ENCODE assay signal across 14 cellular contexts in genomic region chr11:12552677-12553076, GRCh38.
A peak's percentile ranks its signal among the peaks of the same experiment; 100 is the strongest.
DNase-seq lines count a peak whose midpoint lies in the region; ATAC-seq and TF ChIP-seq lines count a peak whose summit lies in the region.
"Had no signal": no experiment of that assay in that cellular context is flagged by ENCODE, and none has a peak within 500 bp of the region (broad histone marks: within the 10 kb centered on the region; RNA-seq: fewer than 3 reads in every experiment).

No MANE protein-coding gene starts in this region.

- H3K4me2 ChIP-seq in neural cell (ENCODE audit: low read length), result no peak overlapping the region

- H3K9ac ChIP-seq in neural cell (ENCODE audit: low read length), result no peak overlapping the region

- H4K20me1 ChIP-seq in neural cell (ENCODE audit: insufficient read depth), result no peaks in the 10 kb centered on the region

- H3K9me3 ChIP-seq in left ventricle myocardium inferior (replicated peaks) (peaks cover 6% of the 10 kb centered on the region), neural cell (ENCODE audit: low read length) (no peaks in the 10 kb centered on the region), uterus (no peaks in the 10 kb centered on the region)
- H3K9me3 ChIP-seq: esophagus squamous epithelium had no signal

- intact Hi-C loops in Right ventricle myocardium inferior (cut with DNase I) (no loop called here), left ventricle myocardium inferior (cut with micrococcal nuclease) (no loop called here), uterus (cut with DNase I; ENCODE audit: low total_unique reads) (no loop called here)

- H3K36me3 ChIP-seq in left ventricle myocardium inferior (no peaks in the 10 kb centered on the region), neural cell (ENCODE audit: insufficient read depth, low read length) (no peaks in the 10 kb centered on the region), uterus (no peaks in the 10 kb centered on the region)
- H3K36me3 ChIP-seq: esophagus squamous epithelium had no signal

- DNase-seq in Right ventricle myocardium inferior (ENCODE audit: missing footprints) (no peak), left ventricle myocardium inferior (no peak), fibroblast of pulmonary artery (ENCODE audit: low read depth) (peak; percentile 85), uterus (peak; percentile 60 to 66), NCI-H526 (lab: John Stamatoyannopoulos, UW) (no peak)
- DNase-seq in central memory CD4-positive, alpha-beta T cell, result no peak
- DNase-seq: esophagus squamous epithelium; KBM-7; stimulated activated naive CD8-positive, alpha-beta T cell treated with anti-CD3 and anti-CD28 coated beads, Interleukin-15, Interleukin-2, amounts not matched to agents 100 U/mL and 50 U/mL, for 24 hours had no signal

- H3K27ac ChIP-seq in left ventricle myocardium inferior (replicated peaks) (no peak overlapping the region), neural cell (ENCODE audit: low read length) (no peak overlapping the region), uterus (no peak overlapping the region)
- H3K27ac ChIP-seq: 22Rv1 had no signal

- H2AFZ ChIP-seq in neural cell (ENCODE audit: low read depth, low read length), result no peak overlapping the region

- no peaks in the 10 kb centered on the region for H3F3A ChIP-seq in neural cell (ENCODE audit: insufficient read depth, low read length, poor library complexity, severe bottlenecking)

- H3K79me2 ChIP-seq in neural cell (replicated peaks; ENCODE audit: insufficient read depth, low read length), result no peaks in the 10 kb centered on the region

- H3K27me3 ChIP-seq in left ventricle myocardium inferior (ENCODE audit: low read depth), result no peaks in the 10 kb centered on the region
- no peaks in the 10 kb centered on the region for H3K27me3 ChIP-seq in neural cell (ENCODE audit: insufficient read depth, low read depth, low read length)
- H3K27me3 ChIP-seq in uterus, result no peaks in the 10 kb centered on the region
- H3K27me3 ChIP-seq: esophagus squamous epithelium had no signal

- TF ChIP-seq CTCF in left ventricle myocardium inferior (IDR thresholded peaks at IDR 0.05; ENCODE audit: borderline replicate concordance), result no peak
- TF ChIP-seq CTCF in fibroblast of pulmonary artery (IDR thresholded peaks at IDR 0.05; ENCODE audit: low read length, missing control alignments), result no peak
- TF ChIP-seq CTCF in neural cell (IDR thresholded peaks at IDR 0.05; ENCODE audit: poor library complexity, severe bottlenecking), result no peak
- TF ChIP-seq CTCF in uterus (IDR thresholded peaks at IDR 0.05), result no peak

- ATAC-seq in Right ventricle myocardium inferior, result peak; percentile 82
- no peak for ATAC-seq in HG02840 (IDR thresholded peaks at IDR 0.05; ENCODE audit: low FRiP score, unreplicated experiment)
- ATAC-seq: activated naive CD4-positive, alpha-beta T cell treated with anti-CD3 and anti-CD28 coated beads, Interleukin-2, amount 50 U/mL, for 72 hours; stimulated activated naive CD8-positive, alpha-beta T cell treated with anti-CD3 and anti-CD28 coated beads, Interleukin-15, Interleukin-2, amounts not matched to agents 100 U/mL and 50 U/mL, for 24 hours had no signal

- H3K4me1 ChIP-seq in left ventricle myocardium inferior, result peaks cover 39% of the 10 kb centered on the region
- H3K4me1 ChIP-seq in uterus, result peaks cover 6 to 8% of the 10 kb centered on the region in 2 donors

- H3K4me3 ChIP-seq in left ventricle myocardium inferior, result no peak overlapping the region
- H3K4me3 ChIP-seq in fibroblast of pulmonary artery (replicated peaks; ENCODE audit: low read depth, low read length), result no peak overlapping the region
- H3K4me3 ChIP-seq in neural cell (ENCODE audit: low read length), result no peak overlapping the region
- no peak overlapping the region for H3K4me3 ChIP-seq in uterus
- H3K4me3 ChIP-seq: coronary artery, esophagus squamous epithelium had no signal

- no peaks in the 10 kb centered on the region for H3K9me2 ChIP-seq in neural cell (ENCODE audit: insufficient read depth, low read length)

- no peak for TF ChIP-seq RAD21 in neural cell (conservative IDR thresholded peaks at IDR 0.05)

- no peak for TF ChIP-seq EP300 in neural cell (conservative IDR thresholded peaks at IDR 0.05; ENCODE audit: poor library complexity, severe bottlenecking)

- no peak for TF ChIP-seq POLR2A in uterus (IDR thresholded peaks at IDR 0.05)

TF ChIP-seq in neural cell, 6 proteins besides CTCF, POLR2A, EP300 and RAD21:
- TF ChIP-seq EZH2 (IDR thresholded peaks at IDR 0.05; ENCODE audit: borderline replicate concordance, insufficient read depth, low read length, poor library complexity, severe bottlenecking) (no peak), POLR2AphosphoS5 (IDR thresholded peaks at IDR 0.05) (peak; percentile 73)
- TF ChIP-seq, protein P1, sequence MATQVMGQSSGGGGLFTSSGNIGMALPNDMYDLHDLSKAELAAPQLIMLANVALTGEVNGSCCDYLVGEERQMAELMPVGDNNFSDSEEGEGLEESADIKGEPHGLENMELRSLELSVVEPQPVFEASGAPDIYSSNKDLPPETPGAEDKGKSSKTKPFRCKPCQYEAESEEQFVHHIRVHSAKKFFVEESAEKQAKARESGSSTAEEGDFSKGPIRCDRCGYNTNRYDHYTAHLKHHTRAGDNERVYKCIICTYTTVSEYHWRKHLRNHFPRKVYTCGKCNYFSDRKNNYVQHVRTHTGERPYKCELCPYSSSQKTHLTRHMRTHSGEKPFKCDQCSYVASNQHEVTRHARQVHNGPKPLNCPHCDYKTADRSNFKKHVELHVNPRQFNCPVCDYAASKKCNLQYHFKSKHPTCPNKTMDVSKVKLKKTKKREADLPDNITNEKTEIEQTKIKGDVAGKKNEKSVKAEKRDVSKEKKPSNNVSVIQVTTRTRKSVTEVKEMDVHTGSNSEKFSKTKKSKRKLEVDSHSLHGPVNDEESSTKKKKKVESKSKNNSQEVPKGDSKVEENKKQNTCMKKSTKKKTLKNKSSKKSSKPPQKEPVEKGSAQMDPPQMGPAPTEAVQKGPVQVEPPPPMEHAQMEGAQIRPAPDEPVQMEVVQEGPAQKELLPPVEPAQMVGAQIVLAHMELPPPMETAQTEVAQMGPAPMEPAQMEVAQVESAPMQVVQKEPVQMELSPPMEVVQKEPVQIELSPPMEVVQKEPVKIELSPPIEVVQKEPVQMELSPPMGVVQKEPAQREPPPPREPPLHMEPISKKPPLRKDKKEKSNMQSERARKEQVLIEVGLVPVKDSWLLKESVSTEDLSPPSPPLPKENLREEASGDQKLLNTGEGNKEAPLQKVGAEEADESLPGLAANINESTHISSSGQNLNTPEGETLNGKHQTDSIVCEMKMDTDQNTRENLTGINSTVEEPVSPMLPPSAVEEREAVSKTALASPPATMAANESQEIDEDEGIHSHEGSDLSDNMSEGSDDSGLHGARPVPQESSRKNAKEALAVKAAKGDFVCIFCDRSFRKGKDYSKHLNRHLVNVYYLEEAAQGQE (IDR thresholded peaks at IDR 0.05; ENCODE audit: borderline replicate concordance), result no peak

Comparison
In these comparisons a context has a peak if more than half of its experiments do, and no peak if none do; other contexts are left out.
1. DNase-seq: peak in fibroblast of pulmonary artery (single experiment) and uterus (2 of 2); none in Right ventricle myocardium inferior (single experiment), left ventricle myocardium inferior (single experiment), NCI-H526 (0 of 2) and central memory CD4-positive, alpha-beta T cell (single experiment).